Comparison of ENCODE assay signal across 8 cellular contexts in the genomic region with DNA sequence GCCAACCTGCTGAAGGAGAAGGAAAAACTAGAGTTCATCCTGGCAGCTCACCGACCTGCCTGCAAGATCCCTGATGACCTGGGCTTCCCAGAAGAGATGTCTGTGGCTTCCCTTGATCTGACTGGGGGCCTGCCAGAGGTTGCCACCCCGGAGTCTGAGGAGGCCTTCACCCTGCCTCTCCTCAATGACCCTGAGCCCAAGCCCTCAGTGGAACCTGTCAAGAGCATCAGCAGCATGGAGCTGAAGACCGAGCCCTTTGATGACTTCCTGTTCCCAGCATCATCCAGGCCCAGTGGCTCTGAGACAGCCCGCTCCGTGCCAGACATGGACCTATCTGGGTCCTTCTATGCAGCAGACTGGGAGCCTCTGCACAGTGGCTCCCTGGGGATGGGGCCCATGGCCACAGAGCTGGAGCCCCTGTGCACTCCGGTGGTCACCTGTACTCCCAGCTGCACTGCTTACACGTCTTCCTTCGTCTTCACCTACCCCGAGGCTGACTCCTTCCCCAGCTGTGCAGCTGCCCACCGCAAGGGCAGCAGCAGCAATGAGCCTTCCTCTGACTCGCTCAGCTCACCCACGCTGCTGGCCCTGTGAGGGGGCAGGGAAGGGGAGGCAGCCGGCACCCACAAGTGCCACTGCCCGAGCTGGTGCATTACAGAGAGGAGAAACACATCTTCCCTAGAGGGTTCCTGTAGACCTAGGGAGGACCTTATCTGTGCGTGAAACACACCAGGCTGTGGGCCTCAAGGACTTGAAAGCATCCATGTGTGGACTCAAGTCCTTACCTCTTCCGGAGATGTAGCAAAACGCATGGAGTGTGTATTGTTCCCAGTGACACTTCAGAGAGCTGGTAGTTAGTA. TPM values are rescaled to one million over a fixed set of nuclear protein-coding genes. Genes with fewer than 3 reads are reported as not detected.
DNase-seq lines count a peak whose midpoint lies in the region; ATAC-seq and TF ChIP-seq lines count a peak whose summit lies in the region.

No MANE protein-coding gene starts in this region.

- H3K4me1 ChIP-seq in liver (ENCODE audit: control insufficient read depth in 4 of 4, insufficient read depth in 4 of 4, low read length in 3 of 4) (peaks cover 3 to 27% (median 14%) of the 10 kb centered on the region in 4 donors), subcutaneous abdominal adipose tissue (ENCODE audit: control insufficient read depth in 5 of 5, insufficient read depth in 5 of 5, low read length in 5 of 5) (peaks cover 11 to 52% (median 32%) of the 10 kb centered on the region in 5 donors)

- H3K27ac ChIP-seq in brain microvascular endothelial cell = no peak overlapping the region
- H3K27ac ChIP-seq in liver (ENCODE audit: low read depth in 1 of 2, low read length in 2 of 2) = peak overlapping the region; percentile 22 to 35
- peak overlapping the region; percentile 16 for H3K27ac ChIP-seq in subcutaneous abdominal adipose tissue (ENCODE audit: low read depth, low read length)

- peaks cover 13% of the 10 kb centered on the region for H3K27me3 Mint-ChIP-seq in activated CD8-positive, alpha-beta T cell treated with anti-CD3 and anti-CD28 coated beads for 36 hours
- peaks cover 55% of the 10 kb centered on the region for H3K27me3 Mint-ChIP-seq in activated CD8-positive, alpha-beta T cell treated with anti-CD3 and anti-CD28 coated beads, Interleukin-2, amount 10 ng/mL, durations not matched to agents 7 days and 5 days (ENCODE audit: low read depth)

- no peaks in the 10 kb centered on the region for H3K27me3 ChIP-seq in brain microvascular endothelial cell (replicated peaks)
- no peaks in the 10 kb centered on the region for H3K27me3 ChIP-seq in liver (ENCODE audit: control insufficient read depth in 4 of 4, insufficient read depth in 4 of 4, low read length in 3 of 4)
- H3K27me3 ChIP-seq in subcutaneous abdominal adipose tissue (ENCODE audit: control insufficient read depth in 5 of 5, insufficient read depth in 4 of 5, low read length in 5 of 5) = peaks cover 0 to 5% (median 0%) of the 10 kb centered on the region in 5 donors

- in situ Hi-C loops in brain microvascular endothelial cell (cut with HindIII; ENCODE audit: low pct_ligation_motif_present, low sequenced_read_pairs) = no loop called here

- H3K4me3 ChIP-seq in brain microvascular endothelial cell (ENCODE audit: low read depth, low read length) = peak overlapping the region; percentile 17
- H3K4me3 ChIP-seq in liver (ENCODE audit: low read depth in 1 of 3, low read length in 3 of 3) = peak overlapping the region; percentile 2 to 92 (median 74)
- peak overlapping the region; percentile 98 to 100 (median 99) for H3K4me3 ChIP-seq in subcutaneous abdominal adipose tissue (ENCODE audit: low read depth in 1 of 5, low read length in 5 of 5)

- peaks cover 27% of the 10 kb centered on the region for H3K36me3 Mint-ChIP-seq in activated CD8-positive, alpha-beta T cell treated with anti-CD3 and anti-CD28 coated beads for 36 hours (ENCODE audit: low read depth)
- peaks cover 6% of the 10 kb centered on the region for H3K36me3 Mint-ChIP-seq in activated CD8-positive, alpha-beta T cell treated with anti-CD3 and anti-CD28 coated beads, Interleukin-2, amount 10 ng/mL, durations not matched to agents 7 days and 5 days (ENCODE audit: low read depth)

- ATAC-seq in activated CD8-positive, alpha-beta T cell treated with anti-CD3 and anti-CD28 coated beads for 36 hours = no peak
- ATAC-seq in activated CD8-positive, alpha-beta T cell treated with anti-CD3 and anti-CD28 coated beads, Interleukin-2, amount 10 ng/mL, durations not matched to agents 7 days and 5 days = no peak

- peak overlapping the region; percentile 9 to 12 for H3K9ac ChIP-seq in liver (ENCODE audit: low read depth in 1 of 2, low read length in 2 of 2)
- peak overlapping the region; percentile 25 to 97 (median 79) for H3K9ac ChIP-seq in subcutaneous abdominal adipose tissue (ENCODE audit: low read length in 5 of 5)

- TF ChIP-seq RAD21 in liver (IDR thresholded peaks at IDR 0.05) = no peak

- H3K9me3 ChIP-seq in liver (ENCODE audit: control insufficient read depth in 4 of 4, low read length in 3 of 4) = no peaks in the 10 kb centered on the region
- no peaks in the 10 kb centered on the region for H3K9me3 ChIP-seq in subcutaneous abdominal adipose tissue (ENCODE audit: control insufficient read depth in 5 of 5, low read length in 5 of 5)

- H3K9me3 Mint-ChIP-seq in activated CD8-positive, alpha-beta T cell treated with anti-CD3 and anti-CD28 coated beads for 36 hours = no peaks in the 10 kb centered on the region
- no peaks in the 10 kb centered on the region for H3K9me3 Mint-ChIP-seq in activated CD8-positive, alpha-beta T cell treated with anti-CD3 and anti-CD28 coated beads, Interleukin-2, amount 10 ng/mL, durations not matched to agents 7 days and 5 days (ENCODE audit: insufficient read depth)

- CTCF ChIA-PET in activated CD8-positive, alpha-beta T cell treated with anti-CD3 and anti-CD28 coated beads for 36 hours (lab: Charles Lee) = interaction anchor here (1.1 to 6.6 kb wide), 4 partner anchors 9 to 149 kb away, joined by 4 to 55 read pairs (median 12); no protein-coding TSS in a partner anchor
- CTCF ChIA-PET in activated CD8-positive, alpha-beta T cell treated with anti-CD3 and anti-CD28 coated beads, Interleukin-2, amount 10 ng/mL, durations not matched to agents 7 days and 5 days (lab: Charles Lee) = interaction anchor here (0.6 to 6.1 kb wide), 5 partner anchors 9 to 150 kb away, joined by 3 to 28 read pairs (median 4); no protein-coding TSS in a partner anchor

- 94% methylated on average over 17 of the region's 17 CpGs for WGBS in liver

- intact Hi-C loops in activated CD8-positive, alpha-beta T cell treated with anti-CD3 and anti-CD28 coated beads for 36 hours (cut with micrococcal nuclease) = loop anchor here (5.0 kb wide), 1 partner anchor 34 kb away; no protein-coding TSS in a partner anchor

- H3K27ac Mint-ChIP-seq in activated CD8-positive, alpha-beta T cell treated with anti-CD3 and anti-CD28 coated beads for 36 hours = no peak overlapping the region
- no peak overlapping the region for H3K27ac Mint-ChIP-seq in activated CD8-positive, alpha-beta T cell treated with anti-CD3 and anti-CD28 coated beads, Interleukin-2, amount 10 ng/mL, durations not matched to agents 7 days and 5 days

- H3K36me3 ChIP-seq in brain microvascular endothelial cell (replicated peaks) (peaks cover 16% of the 10 kb centered on the region), liver (ENCODE audit: control insufficient read depth in 4 of 4, insufficient read depth in 3 of 4, low read depth in 1 of 4, low read length in 3 of 4) (peaks cover 2 to 15% (median 12%) of the 10 kb centered on the region in 4 donors), subcutaneous abdominal adipose tissue (ENCODE audit: control insufficient read depth in 5 of 5, insufficient read depth in 5 of 5, low read length in 5 of 5) (peaks cover 3 to 29% (median 28%) of the 10 kb centered on the region in 5 donors)

- H3K4me1 Mint-ChIP-seq in activated CD8-positive, alpha-beta T cell treated with anti-CD3 and anti-CD28 coated beads for 36 hours (ENCODE audit: low read depth) = peaks cover 25% of the 10 kb centered on the region
- peaks cover 31% of the 10 kb centered on the region for H3K4me1 Mint-ChIP-seq in activated CD8-positive, alpha-beta T cell treated with anti-CD3 and anti-CD28 coated beads, Interleukin-2, amount 10 ng/mL, durations not matched to agents 7 days and 5 days (ENCODE audit: low read depth)

- DNase-seq in activated CD8-positive, alpha-beta T cell treated with anti-CD3 and anti-CD28 coated beads for 36 hours = no peak
- no peak for DNase-seq in activated CD8-positive, alpha-beta T cell treated with anti-CD3 and anti-CD28 coated beads, Interleukin-2, amount 10 ng/mL, durations not matched to agents 7 days and 5 days
- no peak for DNase-seq in brain microvascular endothelial cell
- no peak for DNase-seq in D341Med (ENCODE audit: low spot score)
- no peak for DNase-seq in DMS79 (lab: John Stamatoyannopoulos, UW)
- no peak for DNase-seq in hippocampal formation (lab: John Stamatoyannopoulos, UW)

- no peak for TF ChIP-seq CTCF in activated CD8-positive, alpha-beta T cell treated with anti-CD3 and anti-CD28 coated beads for 36 hours (IDR thresholded peaks at IDR 0.05)
- TF ChIP-seq CTCF in brain microvascular endothelial cell (IDR thresholded peaks at IDR 0.05; ENCODE audit: low read depth, low read length, missing control alignments) (no peak), liver (IDR thresholded peaks at IDR 0.05; ENCODE audit: low read depth, low read length, missing input control) (no peak)

- H3K4me3 Mint-ChIP-seq in activated CD8-positive, alpha-beta T cell treated with anti-CD3 and anti-CD28 coated beads for 36 hours = peak overlapping the region; percentile 86
- H3K4me3 Mint-ChIP-seq in activated CD8-positive, alpha-beta T cell treated with anti-CD3 and anti-CD28 coated beads, Interleukin-2, amount 10 ng/mL, durations not matched to agents 7 days and 5 days = no peak overlapping the region

- POLR2A ChIA-PET in activated CD8-positive, alpha-beta T cell treated with anti-CD3 and anti-CD28 coated beads for 36 hours (lab: Charles Lee) = interaction anchor here (0.6 to 2.1 kb wide), 8 partner anchors 10 to 1247 kb away, joined by 3 to 11 read pairs (median 4); no protein-coding TSS in a partner anchor
- POLR2A ChIA-PET in activated CD8-positive, alpha-beta T cell treated with anti-CD3 and anti-CD28 coated beads, Interleukin-2, amount 10 ng/mL, durations not matched to agents 7 days and 5 days (lab: Charles Lee) = interaction anchor here (0.9 to 1.6 kb wide), 5 partner anchors 10 to 154 kb away, joined by 3 to 7 read pairs (median 4); a partner anchor contains a TSS

TF ChIP-seq in liver, 16 proteins besides CTCF, POLR2A, EP300 and RAD21 (continues in another document):
- TF ChIP-seq TAF1 (conservative IDR thresholded peaks at IDR 0.05) (no peak), YY1 (IDR thresholded peaks at IDR 0.05) (no peak), JUND (IDR thresholded peaks at IDR 0.05) (peak in 1 of 2 donors; percentile 22)

RNA-seq across cellular contexts. Expression of a gene that starts 2.4 kb away (rescaled TPM):
- total RNA-seq in activated CD8-positive, alpha-beta T cell treated with anti-CD3 and anti-CD28 coated beads for 36 hours = 10 to 100 TPM; 81.8 to 84.6 TPM
- total RNA-seq in activated CD8-positive, alpha-beta T cell treated with anti-CD3 and anti-CD28 coated beads, Interleukin-2, amount 10 ng/mL, durations not matched to agents 7 days and 5 days = 100 to 1,000 TPM; 201 to 219 TPM
- total RNA-seq in liver = 10 to 100 TPM; 18.9 to 21.2 TPM
- 10 to 100 TPM; 13.2 to 82.7 TPM for polyA plus RNA-seq in liver

Comparison
In these comparisons a context has a peak if more than half of its experiments do, and no peak if none do; other contexts are left out.
1. H3K4me3 ChIP-seq: peak in every context shown above with its lines; median percentile 99 in subcutaneous abdominal adipose tissue; 74 in liver; 17 in brain microvascular endothelial cell.